In genomic region chr4:76867880-76868655, GRCh38 we compare ENCODE assay signal across 1 cellular context.
TF ChIP-seq lines count a peak whose summit lies in the region.

No MANE protein-coding gene starts in this region.

TF ChIP-seq in WTC11, 78 proteins besides CTCF, POLR2A, EP300 and RAD21 (continued from another document):
- TF ChIP-seq E2F1 (CRISPR knock-in tag; IDR thresholded peaks at IDR 0.05) = no peak
